ENCODE assay signal across 8 cellular contexts in genomic region chr2:24084386-24085375, GRCh38. TPM values are rescaled to one million over a fixed set of nuclear protein-coding genes. Genes with fewer than 3 reads are reported as not detected.
A peak's percentile ranks its signal among the peaks of the same experiment; 100 is the strongest.
DNase-seq lines count a peak whose midpoint lies in the region; ATAC-seq and TF ChIP-seq lines count a peak whose summit lies in the region.

TP53I3 (minus strand) TSS chr2:24084834; CDS start chr2:24084326, 508 bp downstream.

- peaks cover 11% of the 10 kb centered on the region for H3K36me3 Mint-ChIP-seq in neural progenitor cell

- H3K27me3 Mint-ChIP-seq in neural progenitor cell (ENCODE audit: insufficient read depth, low read depth): peaks cover 6% of the 10 kb centered on the region

- H3K4me1 ChIP-seq in neural progenitor cell (peaks cover 12% of the 10 kb centered on the region), stomach smooth muscle (ENCODE audit: control insufficient read depth, insufficient read depth, low read length) (peaks cover 21% of the 10 kb centered on the region)

- peak within 1 kb of the TSS; percentile 97 for H3K27ac Mint-ChIP-seq in neural progenitor cell

- peak; percentile 69 for ATAC-seq in GM21825 (IDR thresholded peaks at IDR 0.05; ENCODE audit: unreplicated experiment)

- peak within 1 kb of the TSS; percentile 91 for H2AFZ ChIP-seq in neural progenitor cell (replicated peaks)

- H3K27me3 ChIP-seq in neural progenitor cell (no peaks in the 10 kb centered on the region), stomach smooth muscle (ENCODE audit: control insufficient read depth in 1 of 2, insufficient read depth in 2 of 2, low read length in 2 of 2) (no peaks in the 10 kb centered on the region)

- TF ChIP-seq CTCF in foreskin fibroblast (IDR thresholded peaks at IDR 0.05; ENCODE audit: low read depth, low read length) (peak; percentile 91), neural progenitor cell (IDR thresholded peaks at IDR 0.05) (peak; percentile 93)

- DNase-seq in ELF-1 (ENCODE audit: low read depth, low spot score): peak; percentile 98
- peak; percentile 84 for DNase-seq in RPMI8226
- peak; percentile 80 for DNase-seq in activated gamma-delta T cell treated with Interleukin-2 at 50 U/mL for 16 hours
- peak; percentile 87 to 97 for DNase-seq in foreskin fibroblast
- peak; percentile 96 for DNase-seq in neural progenitor cell (ENCODE audit: low spot score)

- H3K4me2 ChIP-seq in neural progenitor cell: peak within 1 kb of the TSS; percentile 78

- H3K4me1 Mint-ChIP-seq in neural progenitor cell: peaks cover 20% of the 10 kb centered on the region

- H3K9me3 Mint-ChIP-seq in neural progenitor cell: no peaks in the 10 kb centered on the region

- H3K9ac ChIP-seq in neural progenitor cell: peak within 1 kb of the TSS; percentile 64
- H3K9ac ChIP-seq in stomach smooth muscle (ENCODE audit: low read length in 2 of 2): peak within 1 kb of the TSS; percentile 88 to 90

- H3K4me3 ChIP-seq in foreskin fibroblast (ENCODE audit: low read depth in 1 of 2, low read length in 2 of 2): peak within 1 kb of the TSS; percentile 54 to 65
- H3K4me3 ChIP-seq in neural progenitor cell: peak within 1 kb of the TSS; percentile 59
- H3K4me3 ChIP-seq in stomach smooth muscle (ENCODE audit: low read length in 2 of 2): peak within 1 kb of the TSS; percentile 80 to 97

- H3K4me3 Mint-ChIP-seq in neural progenitor cell: peak within 1 kb of the TSS; percentile 93

- H3K36me3 ChIP-seq in KOPT-K1 (ENCODE audit: insufficient read depth, low read length) (no peaks in the 10 kb centered on the region), neural progenitor cell (no peaks in the 10 kb centered on the region), stomach smooth muscle (ENCODE audit: control insufficient read depth in 2 of 2, insufficient read depth in 2 of 2, low read length in 2 of 2) (peaks cover 8 to 17% of the 10 kb centered on the region in 2 donors)

- H3K9me3 ChIP-seq in KOPT-K1 (ENCODE audit: insufficient read depth, low read length, poor library complexity, severe bottlenecking): no peaks in the 10 kb centered on the region
- H3K9me3 ChIP-seq in neural progenitor cell (ENCODE audit: low read depth): no peaks in the 10 kb centered on the region
- no peaks in the 10 kb centered on the region for H3K9me3 ChIP-seq in stomach smooth muscle (ENCODE audit: control insufficient read depth in 2 of 2, low read length in 2 of 2)

- H4K20me1 ChIP-seq in neural progenitor cell (ENCODE audit: low read depth): no peaks in the 10 kb centered on the region

- H3K27ac ChIP-seq in KOPT-K1 (ENCODE audit: low read depth, low read length, poor library complexity, severe bottlenecking): peak within 1 kb of the TSS; percentile 62
- peak within 1 kb of the TSS; percentile 96 for H3K27ac ChIP-seq in neural progenitor cell
- peak within 1 kb of the TSS; percentile 88 for H3K27ac ChIP-seq in stomach smooth muscle (ENCODE audit: low read length)

- H3F3A ChIP-seq in neural progenitor cell (ENCODE audit: low read depth): peaks cover 30% of the 10 kb centered on the region

- peaks cover 8% of the 10 kb centered on the region for H3K79me2 ChIP-seq in neural progenitor cell (ENCODE audit: low read depth)

RNA-seq across cellular contexts. Expression of gene TP53I3, which starts in this region (rescaled TPM):
- total RNA-seq in neural progenitor cell (ENCODE audit: low replicate concordance): 25.8 and 36.5 TPM in 2 replicates

Comparison
In these comparisons a context has a peak if more than half of its experiments do, and no peak if none do; other contexts are left out.
1. Peak in every context shown above with its lines: DNase-seq, ATAC-seq, H3K4me3 ChIP-seq and H3K27ac ChIP-seq.